Comparison of ENCODE assay signal across 8 cellular contexts in the genomic region with DNA sequence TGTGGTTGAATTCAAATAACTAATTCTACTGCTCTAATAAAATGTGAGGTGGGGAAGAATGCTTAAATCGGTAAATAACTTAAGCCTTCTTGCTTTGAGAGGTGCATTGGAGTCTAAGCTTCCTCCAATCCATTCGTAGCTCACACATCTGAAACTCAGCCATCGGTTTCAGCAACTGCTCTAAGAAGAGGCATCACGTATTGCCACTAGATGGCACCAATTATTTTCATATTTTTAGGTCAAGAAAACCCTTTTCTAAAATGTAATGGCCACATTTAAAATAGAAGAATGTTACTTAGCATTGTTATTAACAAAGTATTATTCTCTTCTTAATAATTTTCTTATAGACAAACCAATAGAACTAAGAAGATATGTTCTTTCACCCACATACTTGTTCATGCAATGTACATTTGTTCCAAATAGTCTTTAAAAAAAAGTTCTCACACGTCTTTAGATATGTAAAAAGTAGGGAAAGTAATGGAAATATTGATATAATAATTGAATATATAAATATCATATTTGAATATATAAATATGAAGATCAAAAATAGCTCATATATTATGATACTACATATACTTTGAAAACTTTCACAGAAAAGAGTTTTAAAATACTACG.
DNase-seq lines count a peak whose midpoint lies in the region; ATAC-seq and TF ChIP-seq lines count a peak whose summit lies in the region.

No MANE protein-coding gene starts in this region.

- H3K4me1 ChIP-seq in left ventricle myocardium inferior, result no peaks in the 10 kb centered on the region

- H3K4me3 ChIP-seq in left ventricle myocardium inferior, result no peak overlapping the region

- H3K27me3 ChIP-seq in left ventricle myocardium inferior (ENCODE audit: low read depth), result no peaks in the 10 kb centered on the region

- ATAC-seq in Right ventricle myocardium superior (ENCODE audit: poor library complexity), result no peak
- ATAC-seq in GM21723 (IDR thresholded peaks at IDR 0.05; ENCODE audit: unreplicated experiment), result no peak
- no peak for ATAC-seq in GM21786 (IDR thresholded peaks at IDR 0.05; ENCODE audit: unreplicated experiment)

- H3K36me3 ChIP-seq in left ventricle myocardium inferior, result no peaks in the 10 kb centered on the region

- DNase-seq in left ventricle myocardium inferior (no peak), Right ventricle myocardium superior (no peak), NCI-H128 (lab: John Stamatoyannopoulos, UW; ENCODE audit: unreplicated experiment) (peak; percentile 67), SW 1271 (lab: John Stamatoyannopoulos, UW) (peak; percentile 3 to 50), iPS-NIHi11 (ENCODE audit: low spot score) (peak; percentile 29)
- DNase-seq in activated CD4-positive, CD25-positive, alpha-beta regulatory T cell (lab: John Stamatoyannopoulos, UW), result no peak

- TF ChIP-seq CTCF in left ventricle myocardium inferior (IDR thresholded peaks at IDR 0.05; ENCODE audit: borderline replicate concordance), result peak; percentile 52

- intact Hi-C loops in left ventricle myocardium inferior (cut with micrococcal nuclease) (no loop called here), Right ventricle myocardium superior (cut with DNase I) (no loop called here)

- H3K9me3 ChIP-seq in left ventricle myocardium inferior (replicated peaks), result no peaks in the 10 kb centered on the region

- no peak overlapping the region for H3K27ac ChIP-seq in left ventricle myocardium inferior (replicated peaks)

Comparison
In these comparisons a context has a peak if more than half of its experiments do, and no peak if none do; other contexts are left out.
1. DNase-seq: peak in NCI-H128 (single experiment), SW 1271 (2 of 2) and iPS-NIHi11 (single experiment); none in left ventricle myocardium inferior (single experiment), Right ventricle myocardium superior (single experiment) and activated CD4-positive, CD25-positive, alpha-beta regulatory T cell (0 of 4).